Comparison of ENCODE assay signal across 13 cellular contexts in genomic region chr3:128254066-128254590, GRCh38.
"Had no signal": no experiment of that assay in that cellular context is flagged by ENCODE, and none has a peak within 500 bp of the region (broad histone marks: within the 10 kb centered on the region; RNA-seq: fewer than 3 reads in every experiment).

No MANE protein-coding gene starts in this region.

- DNase-seq: activated CD4-positive, CD25-positive, alpha-beta regulatory T cell treated with anti-CD3 and anti-CD28 coated beads, Interleukin-2, amount 50 U/mL, for 72 hours; activated T-cell treated with anti-CD3 and anti-CD28 coated beads for 4 hours; dermis blood vessel endothelial cell; foreskin melanocyte; glutamatergic neuron; hippocampal formation; left lung; mesendoderm; naive thymus-derived CD4-positive, alpha-beta T cell; stimulated activated naive B cell treated with anti-CD40 and anti-IgM and Interleukin-4, amounts not matched to agents 10 μg/mL and 1 μg/mL and 100 μg/mL, for 72 hours; uterus had no signal

- H3K27me3 Mint-ChIP-seq: activated naive CD8-positive, alpha-beta T cell; naive thymus-derived CD4-positive, alpha-beta T cell; stimulated activated naive B cell treated with anti-CD40 and anti-IgM and Interleukin-4, amounts not matched to agents 10 μg/mL and 1 μg/mL and 100 μg/mL, for 72 hours had no signal

- H3K4me3 Mint-ChIP-seq: activated naive CD8-positive, alpha-beta T cell; naive thymus-derived CD4-positive, alpha-beta T cell; stimulated activated naive B cell treated with anti-CD40 and anti-IgM and Interleukin-4, amounts not matched to agents 10 μg/mL and 1 μg/mL and 100 μg/mL, for 72 hours; T-helper 1 cell treated with Interleukin-12 subunit alpha and Interleukin-12 subunit beta and Interleukin-4 antibody, amounts not matched to agents 30 μg/mL and 1 μg/mL, for 36 hours had no signal

- H3K27ac Mint-ChIP-seq: activated naive CD8-positive, alpha-beta T cell; stimulated activated naive B cell treated with anti-CD40 and anti-IgM and Interleukin-4, amounts not matched to agents 10 μg/mL and 1 μg/mL and 100 μg/mL, for 72 hours; T-helper 1 cell treated with Interleukin-12 subunit alpha and Interleukin-12 subunit beta and Interleukin-4 antibody, amounts not matched to agents 30 μg/mL and 1 μg/mL, for 36 hours had no signal

- H3K9me3 Mint-ChIP-seq: T-helper 1 cell treated with Interleukin-12 subunit alpha and Interleukin-12 subunit beta and Interleukin-4 antibody, amounts not matched to agents 30 μg/mL and 1 μg/mL, for 36 hours had no signal

- ATAC-seq: left lung; naive thymus-derived CD4-positive, alpha-beta T cell; stimulated activated naive B cell treated with anti-CD40 and anti-IgM and Interleukin-4, amounts not matched to agents 10 μg/mL and 1 μg/mL and 100 μg/mL, for 72 hours had no signal
